Comparison of ENCODE assay signal across 27 cellular contexts in the genomic region with DNA sequence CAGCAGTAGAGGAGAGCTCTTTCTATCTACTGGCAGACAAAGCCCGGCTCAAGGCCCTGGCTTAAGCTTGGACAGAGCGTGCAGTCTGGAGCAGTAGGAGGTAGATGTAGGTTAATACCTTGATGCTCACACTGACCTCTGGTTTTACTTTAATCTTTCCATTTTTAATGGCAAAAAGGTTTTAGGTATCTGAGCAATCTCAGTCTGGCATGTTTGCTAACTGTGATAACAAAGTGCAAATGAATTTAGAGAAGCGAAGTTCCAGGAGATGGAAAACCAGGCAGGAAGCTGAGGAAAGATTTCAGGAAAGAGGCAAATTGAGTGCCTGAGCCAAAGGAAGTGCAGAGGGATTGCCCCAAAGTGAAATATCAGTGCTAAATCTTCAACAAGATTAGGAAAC.
"Had no signal": no experiment of that assay in that cellular context is flagged by ENCODE, and none has a peak within 500 bp of the region (broad histone marks: within the 10 kb centered on the region; RNA-seq: fewer than 3 reads in every experiment).

No MANE protein-coding gene starts in this region.

- H3K9me3 ChIP-seq: gastrocnemius medialis, neutrophil, pancreas, transverse colon, upper lobe of right lung, uterus had no signal

- H3K27ac Mint-ChIP-seq: memory B cell; nephron progenitor cell; stimulated activated naive CD8-positive, alpha-beta T cell treated with anti-CD3 and anti-CD28 coated beads, Interleukin-15, amount 100 ng/mL, for 72 hours had no signal

- H3K4me2 ChIP-seq: smooth muscle cell had no signal

- DNase-seq: dermis blood vessel endothelial cell; effector memory CD4-positive, alpha-beta T cell; foreskin fibroblast; gastrocnemius medialis; head of caudate nucleus; midbrain; naive thymus-derived CD4-positive, alpha-beta T cell; nephron progenitor cell; pancreas; stimulated activated CD4-positive, alpha-beta T cell treated with anti-CD3 and anti-CD28 coated beads, Interleukin-12 subunit alpha, Interleukin-12 subunit beta, amount 100 ng/mL, for 4 hours; stimulated activated CD4-positive, alpha-beta T cell treated with anti-CD3 and anti-CD28 coated beads, Interleukin-1b, Interleukin-23, amount 100 ng/mL, for 48 hours; stimulated activated CD4-positive, alpha-beta T cell treated with anti-CD3 and anti-CD28 coated beads, Interleukin-4, amount 100 ng/mL, for 1 hour; stimulated activated CD8-positive, alpha-beta memory T cell treated with anti-CD3 and anti-CD28 coated beads, Interleukin-4, amount 100 ng/mL, for 48 hours; stimulated activated naive CD4-positive, alpha-beta T cell; stimulated activated naive CD8-positive, alpha-beta T cell treated with anti-CD3 and anti-CD28 coated beads, Interleukin-15, amount 100 ng/mL, for 72 hours; transverse colon; upper lobe of right lung; uterus had no signal

- H3K4me3 Mint-ChIP-seq: memory B cell; naive thymus-derived CD4-positive, alpha-beta T cell; nephron progenitor cell; stimulated activated naive CD8-positive, alpha-beta T cell treated with anti-CD3 and anti-CD28 coated beads, Interleukin-15, amount 100 ng/mL, for 72 hours had no signal

- H3K4me1 ChIP-seq: pancreas, suprapubic skin, transverse colon, uterus had no signal

- H3K27me3 Mint-ChIP-seq: naive thymus-derived CD4-positive, alpha-beta T cell; stimulated activated naive CD8-positive, alpha-beta T cell treated with anti-CD3 and anti-CD28 coated beads, Interleukin-15, amount 100 ng/mL, for 72 hours had no signal

- H3K27ac ChIP-seq: coronary artery, epithelial cell of prostate, gastrocnemius medialis, neutrophil, pancreas, suprapubic skin, transverse colon, upper lobe of right lung, uterus had no signal

- H3K27me3 ChIP-seq: gastrocnemius medialis, neutrophil, pancreas, suprapubic skin, transverse colon, upper lobe of right lung, uterus had no signal

- H3K4me3 ChIP-seq: coronary artery, gastrocnemius medialis, lung, pancreas, smooth muscle cell, suprapubic skin, transverse colon, upper lobe of right lung, uterus had no signal

- ATAC-seq: esophagus mucosa; gastrocnemius medialis; naive thymus-derived CD4-positive, alpha-beta T cell; pancreas; sciatic nerve; stimulated activated naive CD8-positive, alpha-beta T cell treated with anti-CD3 and anti-CD28 coated beads, Interleukin-15, amount 100 ng/mL, for 72 hours; upper lobe of right lung had no signal

- H3K36me3 ChIP-seq: gastrocnemius medialis, neutrophil, pancreas, suprapubic skin, transverse colon, upper lobe of right lung, uterus had no signal
